ENCODE assay signal across 16 cellular contexts in genomic region chr18:45102863-45103262, GRCh38.
DNase-seq lines count a peak whose midpoint lies in the region; ATAC-seq, FAIRE-seq and TF ChIP-seq lines count a peak whose summit lies in the region.
"Had no signal": no experiment of that assay in that cellular context is flagged by ENCODE, and none has a peak within 500 bp of the region (broad histone marks: within the 10 kb centered on the region; RNA-seq: fewer than 3 reads in every experiment).

No MANE protein-coding gene starts in this region.

- peaks cover 39% of the 10 kb centered on the region for H3F3A ChIP-seq in DOHH2 (ENCODE audit: control insufficient read depth, insufficient read depth)

- no peaks in the 10 kb centered on the region for H3K27me3 ChIP-seq in DOHH2 (ENCODE audit: control insufficient read depth, low read length)
- H3K27me3 ChIP-seq: cardiac muscle cell, dorsolateral prefrontal cortex had no signal

- H3K79me2 ChIP-seq in DOHH2 (ENCODE audit: control insufficient read depth, low read length): no peaks in the 10 kb centered on the region
- no peaks in the 10 kb centered on the region for H3K79me2 ChIP-seq in OCI-LY7 (ENCODE audit: insufficient read depth, low read depth, low read length)

- H3K9me2 ChIP-seq in DOHH2 (replicated peaks; ENCODE audit: control insufficient read depth, low read length): no peaks in the 10 kb centered on the region
- H3K9me2 ChIP-seq in OCI-LY7 (ENCODE audit: insufficient read depth, low read length): no peaks in the 10 kb centered on the region

- no peaks in the 10 kb centered on the region for H3K9me3 Mint-ChIP-seq in memory B cell
- H3K9me3 Mint-ChIP-seq: activated CD4-positive, alpha-beta memory T cell treated with anti-CD3 and anti-CD28 coated beads, Interleukin-2, amount 10 ng/mL, durations not matched to agents 7 days and 5 days; activated T-helper 1 cell treated with anti-CD3 and anti-CD28 coated beads, Interleukin-12 subunit alpha, Interleukin-12 subunit beta, Interleukin-2, Interleukin-4 antibody, amounts not matched to agents 30 ng/mL and 10 ng/mL and 1 ng/mL, durations not matched to agents 14 hours and 24 hours and 36 hours; HFFc6 had no signal

- TF ChIP-seq CTCF in DOHH2 (IDR thresholded peaks at IDR 0.05; ENCODE audit: low read depth, low read length, poor library complexity, severe bottlenecking): no peak
- no peak for TF ChIP-seq CTCF in OCI-LY7 (conservative IDR thresholded peaks at IDR 0.05; ENCODE audit: low read length)
- TF ChIP-seq CTCF in D721Med (IDR thresholded peaks at IDR 0.05; ENCODE audit: insufficient read depth, missing control alignments): no peak

- peak overlapping the region; percentile 53 for H3K4me3 ChIP-seq in DOHH2 (ENCODE audit: low read length)
- H3K4me3 ChIP-seq in OCI-LY7 (ENCODE audit: low read depth, low read length, poor library complexity, severe bottlenecking): peak overlapping the region; percentile 24
- H3K4me3 ChIP-seq: cardiac muscle cell, dorsolateral prefrontal cortex had no signal

- H3K36me3 Mint-ChIP-seq in memory B cell: no peaks in the 10 kb centered on the region

- H3K27ac ChIP-seq in DOHH2 (ENCODE audit: low read depth, low read length): peak overlapping the region; percentile 94
- peak overlapping the region; percentile 93 for H3K27ac ChIP-seq in OCI-LY7 (ENCODE audit: low read depth, low read length, poor library complexity, severe bottlenecking)
- H3K27ac ChIP-seq: cardiac muscle cell, dorsolateral prefrontal cortex had no signal

- no peak overlapping the region for H3K27ac Mint-ChIP-seq in memory B cell
- H3K27ac Mint-ChIP-seq: activated CD4-positive, alpha-beta memory T cell treated with anti-CD3 and anti-CD28 coated beads, Interleukin-2, amount 10 ng/mL, durations not matched to agents 7 days and 5 days; activated T-helper 1 cell treated with anti-CD3 and anti-CD28 coated beads, Interleukin-12 subunit alpha, Interleukin-12 subunit beta, Interleukin-2, Interleukin-4 antibody, amounts not matched to agents 30 ng/mL and 10 ng/mL and 1 ng/mL, durations not matched to agents 14 hours and 24 hours and 36 hours; HFFc6 had no signal

- H3K27me3 Mint-ChIP-seq in memory B cell: no peaks in the 10 kb centered on the region

- H3K9me3 ChIP-seq in DOHH2 (ENCODE audit: control insufficient read depth, insufficient read depth, low read length): no peaks in the 10 kb centered on the region
- H3K9me3 ChIP-seq in OCI-LY7 (ENCODE audit: low read length): no peaks in the 10 kb centered on the region

- H3K4me2 ChIP-seq in DOHH2 (ENCODE audit: low read length): peak overlapping the region; percentile 84
- peak overlapping the region; percentile 79 for H3K4me2 ChIP-seq in OCI-LY7 (ENCODE audit: low read length)

- H3K4me1 Mint-ChIP-seq in memory B cell: peaks cover 49% of the 10 kb centered on the region

- no peak for FAIRE-seq in D721Med (lab: Jason Lieb, UNC)

- H2AFZ ChIP-seq in OCI-LY7 (ENCODE audit: low read length): peak overlapping the region; percentile 91

- H3K4me1 ChIP-seq in DOHH2 (ENCODE audit: control insufficient read depth, low read length) (peaks cover 72% of the 10 kb centered on the region), OCI-LY7 (ENCODE audit: insufficient read depth, low read length, poor library complexity, severe bottlenecking) (peaks cover 66% of the 10 kb centered on the region)

- H4K20me1 ChIP-seq in DOHH2 (ENCODE audit: control insufficient read depth, insufficient read depth, low read depth, low read length) (no peaks in the 10 kb centered on the region), OCI-LY7 (ENCODE audit: insufficient read depth, low read length) (no peaks in the 10 kb centered on the region)

- H3K36me3 ChIP-seq in DOHH2 (ENCODE audit: control insufficient read depth, low read length) (peaks cover 4% of the 10 kb centered on the region; the same call in 1 of the 2 replicates), OCI-LY7 (ENCODE audit: insufficient read depth, low read length) (no peaks in the 10 kb centered on the region)
- H3K36me3 ChIP-seq: cardiac muscle cell had no signal

- intact Hi-C loops in OCI-LY7 (cut with micrococcal nuclease; ENCODE audit: unreplicated experiment): loop anchor here (1.0 to 5.0 kb wide), 2 partner anchors 109 to 344 kb away; no protein-coding TSS in a partner anchor

- BruUV-seq in OCI-LY7 (replicated peaks; lab: Mats Ljungman, UMichigan): no TSS peak

- DNase-seq in OCI-LY7 (ENCODE audit: low spot score) (peak; percentile 21), memory B cell (ENCODE audit: low spot score in 2 of 2) (peak; percentile 10 to 33), D721Med (ENCODE audit: insufficient read length, low spot score) (no peak), NCI-H1417 (lab: John Stamatoyannopoulos, UW) (no peak)
- DNase-seq in NK-92 treated with Interleukin-12 subunit alpha and Interleukin-12 subunit beta, amount 100 ng/mL, for 24 hours (lab: John Stamatoyannopoulos, UW): no peak
- DNase-seq: activated CD4-positive, alpha-beta memory T cell treated with anti-CD3 and anti-CD28 coated beads, Interleukin-2, amount 10 ng/mL, durations not matched to agents 7 days and 5 days; dorsolateral prefrontal cortex; glutamatergic neuron; HFFc6; NCI-H1105 treated with DMSO at 0.1 percent for 48 hours; stimulated activated CD4-positive, alpha-beta T cell treated with anti-CD3 and anti-CD28 coated beads, Interleukin-15, amount 100 ng/mL, for 24 hours had no signal

- peak overlapping the region; percentile 44 for H3K4me3 Mint-ChIP-seq in memory B cell
- H3K4me3 Mint-ChIP-seq: activated CD4-positive, alpha-beta memory T cell treated with anti-CD3 and anti-CD28 coated beads, Interleukin-2, amount 10 ng/mL, durations not matched to agents 7 days and 5 days; activated T-helper 1 cell treated with anti-CD3 and anti-CD28 coated beads, Interleukin-12 subunit alpha, Interleukin-12 subunit beta, Interleukin-2, Interleukin-4 antibody, amounts not matched to agents 30 ng/mL and 10 ng/mL and 1 ng/mL, durations not matched to agents 14 hours and 24 hours and 36 hours; HFFc6 had no signal

- ATAC-seq in HG02885 (IDR thresholded peaks at IDR 0.05; ENCODE audit: poor library complexity, unreplicated experiment) (peak; percentile 18), memory B cell (ENCODE audit: low read depth) (peak; percentile 21), HG03175 (IDR thresholded peaks at IDR 0.05; ENCODE audit: unreplicated experiment) (no peak)

- CTCF ChIA-PET in OCI-LY7 (lab: Charles Lee; ENCODE audit: unreplicated experiment): no interaction called here

- POLR2A ChIA-PET in OCI-LY7 (lab: Charles Lee): no interaction called here

Comparison
In these comparisons a context has a peak if more than half of its experiments do, and no peak if none do; other contexts are left out.
1. DNase-seq: peak in OCI-LY7 (single experiment) and memory B cell (2 of 2); none in D721Med (single experiment), NK-92 treated with Interleukin-12 subunit alpha and Interleukin-12 subunit beta, amount 100 ng/mL, for 24 hours (single experiment) and NCI-H1417 (0 of 3).